In genomic region chr13:27012482-27013197, GRCh38 we compare ENCODE assay signal across 15 cellular contexts.
DNase-seq lines count a peak whose midpoint lies in the region; ATAC-seq, FAIRE-seq and TF ChIP-seq lines count a peak whose summit lies in the region.
"Had no signal": no experiment of that assay in that cellular context is flagged by ENCODE, and none has a peak within 500 bp of the region (broad histone marks: within the 10 kb centered on the region; RNA-seq: fewer than 3 reads in every experiment).

No MANE protein-coding gene starts in this region.

- H4K20me1 ChIP-seq in astrocyte (ENCODE audit: insufficient read depth, low read length), result no peaks in the 10 kb centered on the region

- peak overlapping the region; percentile 32 for H3K4me2 ChIP-seq in astrocyte (ENCODE audit: low read length)

- H3K9ac ChIP-seq in astrocyte (ENCODE audit: low read length), result no peak overlapping the region

- H3K79me2 ChIP-seq in astrocyte (ENCODE audit: insufficient read depth, low read length), result no peaks in the 10 kb centered on the region

- H3K27me3 Mint-ChIP-seq in astrocyte (ENCODE audit: low read depth, unreplicated experiment), result peaks cover 2% of the 10 kb centered on the region

- H3K27me3 ChIP-seq in astrocyte (ENCODE audit: insufficient read depth, low read length), result peaks cover 3% of the 10 kb centered on the region
- H3K27me3 ChIP-seq: SJCRH30, vagina had no signal

- intact Hi-C loops in cardiac septum (cut with DNase I), result no loop called here

- TF ChIP-seq CTCF in HFF-Myc (IDR thresholded peaks at IDR 0.05; ENCODE audit: low read depth, low read length, missing control alignments), result no peak
- no peak for TF ChIP-seq CTCF in astrocyte (IDR thresholded peaks at IDR 0.05; ENCODE audit: insufficient read depth, low read depth, low read length)

- no peak overlapping the region for H3K4me3 Mint-ChIP-seq in astrocyte (ENCODE audit: unreplicated experiment)
- H3K4me3 Mint-ChIP-seq: activated naive CD8-positive, alpha-beta T cell had no signal

- no peaks in the 10 kb centered on the region for H3K36me3 Mint-ChIP-seq in astrocyte (ENCODE audit: low read depth, unreplicated experiment)

- ATAC-seq in HG02798 (IDR thresholded peaks at IDR 0.05; ENCODE audit: poor library complexity, unreplicated experiment), result no peak
- ATAC-seq: left cardiac atrium had no signal

- no peaks in the 10 kb centered on the region for H3K4me1 Mint-ChIP-seq in astrocyte (ENCODE audit: low read depth, unreplicated experiment)

- no peak overlapping the region for H2AFZ ChIP-seq in astrocyte (ENCODE audit: low read depth, low read length)

- no peaks in the 10 kb centered on the region for H3K36me3 ChIP-seq in astrocyte (ENCODE audit: insufficient read depth, low read length)
- H3K36me3 ChIP-seq: SJCRH30, vagina had no signal

- peak; percentile 26 for FAIRE-seq in astrocyte (lab: Jason Lieb, UNC)
- FAIRE-seq: endometrium had no signal

- H3K9me3 ChIP-seq in astrocyte (ENCODE audit: insufficient read depth, low read depth, low read length), result no peaks in the 10 kb centered on the region
- H3K9me3 ChIP-seq: SJCRH30, vagina had no signal

- peak overlapping the region; percentile 6 for H3K27ac Mint-ChIP-seq in astrocyte (ENCODE audit: unreplicated experiment)
- H3K27ac Mint-ChIP-seq: activated naive CD8-positive, alpha-beta T cell had no signal

- no peak overlapping the region for H3K27ac ChIP-seq in astrocyte (ENCODE audit: low read depth, low read length)
- H3K27ac ChIP-seq: SJCRH30, vagina had no signal

- peaks cover 9% of the 10 kb centered on the region for H3K4me1 ChIP-seq in astrocyte (ENCODE audit: insufficient read depth, low read length)
- H3K4me1 ChIP-seq: SJCRH30, vagina had no signal

- peak; percentile 73 for DNase-seq in AG08396 (ENCODE audit: low spot score)
- peak; percentile 37 for DNase-seq in HFF-Myc (ENCODE audit: extremely low read depth, low read depth)
- DNase-seq in astrocyte (ENCODE audit: low read depth), result peak; percentile 87
- DNase-seq in islet precursor cell, result peak; percentile 34
- DNase-seq in NCI-H1417 (lab: John Stamatoyannopoulos, UW), result no peak
- no peak for DNase-seq in DMS153 (lab: John Stamatoyannopoulos, UW)
- DNase-seq in cardiac septum (ENCODE audit: low spot score), result no peak
- DNase-seq: activated CD4-positive, alpha-beta T cell treated with anti-CD3 and anti-CD28 coated beads for 48 hours; COR-L47; left cardiac atrium had no signal

- no peaks in the 10 kb centered on the region for H3K9me3 Mint-ChIP-seq in astrocyte (ENCODE audit: unreplicated experiment)

- H3K4me3 ChIP-seq in HFF-Myc (replicated peaks; ENCODE audit: low read depth, low read length), result no peak overlapping the region
- H3K4me3 ChIP-seq in astrocyte (ENCODE audit: insufficient read depth, low read depth, low read length), result no peak overlapping the region
- H3K4me3 ChIP-seq: SJCRH30, vagina had no signal

Comparison
In these comparisons a context has a peak if more than half of its experiments do, and no peak if none do; other contexts are left out.
1. DNase-seq: peak in AG08396 (single experiment), HFF-Myc (single experiment), astrocyte (single experiment) and islet precursor cell (single experiment); none in NCI-H1417 (0 of 3), DMS153 (single experiment) and cardiac septum (single experiment).